8 cellular contexts compared by ENCODE assay signal in genomic region chr12:69359531-69360347, GRCh38. TPM values are rescaled to one million over a fixed set of nuclear protein-coding genes. Genes with fewer than 3 reads are reported as not detected.
DNase-seq lines count a peak whose midpoint lies in the region; ATAC-seq, FAIRE-seq and TF ChIP-seq lines count a peak whose summit lies in the region.

Gene YEATS4 (plus strand): TSS chr12:69359743. CDS start chr12:69359973, 230 bp downstream.

- peaks cover 13% of the 10 kb centered on the region for H3K4me1 ChIP-seq in psoas muscle

- H3K4me3 ChIP-seq in psoas muscle = peak within 1 kb of the TSS; percentile 74

- H3K27ac ChIP-seq in psoas muscle = peak within 1 kb of the TSS; percentile 82

- peak; percentile 83 for ATAC-seq in HG02852 (IDR thresholded peaks at IDR 0.05; ENCODE audit: unreplicated experiment)
- ATAC-seq in left ventricle myocardium superior = peak; percentile 99
- peak; percentile 97 to 99 (median 98) for ATAC-seq in psoas muscle

- DNase-seq in GM12892 (ENCODE audit: insufficient read length) (peak; percentile 84), NCI-H146 (lab: John Stamatoyannopoulos, UW) (peak; percentile 98), amniotic stem cell (lab: John Stamatoyannopoulos, UW) (peak; percentile 53), left ventricle myocardium superior (peak; percentile 95), psoas muscle (peak; percentile 83 to 91), urothelium cell line (ENCODE audit: low spot score) (peak; percentile 88)

- TF ChIP-seq CTCF in psoas muscle (IDR thresholded peaks at IDR 0.05) = no peak

- intact Hi-C loops in T-helper 1 cell treated with Interleukin-12 subunit alpha and Interleukin-12 subunit beta and Interleukin-4 antibody, amounts not matched to agents 30 ng/mL and 1 ng/mL, for 36 hours (cut with micrococcal nuclease) = loop anchor here (1.0 to 10.0 kb wide), 7 partner anchors 120 to 1008 kb away; partner anchors contain the start of genes CCT2, CNOT2, CPM and CPSF6
- intact Hi-C loops in left ventricle myocardium superior (cut with micrococcal nuclease) (loop anchor here (5.0 kb wide), 1 partner anchor 213 kb away; no protein-coding TSS in a partner anchor), psoas muscle (cut with DNase I) (loop anchor here (5.0 kb wide), 1 partner anchor 213 kb away; no protein-coding TSS in a partner anchor)

- no peaks in the 10 kb centered on the region for H3K27me3 ChIP-seq in psoas muscle (ENCODE audit: insufficient read depth in 3 of 3, low read length in 2 of 3)

- H3K9me3 ChIP-seq in psoas muscle = no peaks in the 10 kb centered on the region

- 0 to 1% (median 0%) methylated on average over 66 to 70 of the region's 70 CpGs for WGBS in psoas muscle, 3 donors

- peaks cover 0 to 10% of the 10 kb centered on the region in 2 donors for H3K36me3 ChIP-seq in psoas muscle (ENCODE audit: insufficient read depth in 1 of 2, low read depth in 1 of 2)

- FAIRE-seq in GM12892 (lab: Jason Lieb, UNC) (peak; percentile 89), urothelium cell line (lab: Jason Lieb, UNC) (no peak)

- peak; percentile 87 for TF ChIP-seq POLR2A in GM12892 (IDR thresholded peaks at IDR 0.05; ENCODE audit: low read depth, low read length)

RNA-seq across cellular contexts. Expression of gene YEATS4, which starts in this region (rescaled TPM):
- polyA plus RNA-seq in GM12892 (2012; ENCODE audit: missing spikeins) = 35.0 TPM
- total RNA-seq in T-helper 1 cell treated with Interleukin-12 subunit alpha and Interleukin-12 subunit beta and Interleukin-4 antibody, amounts not matched to agents 30 ng/mL and 1 ng/mL, for 36 hours = 28.7 and 31.4 TPM in 2 replicates
- 12.8 TPM for total RNA-seq in left ventricle myocardium superior
- total RNA-seq in psoas muscle = 10 to 100 TPM in 2 of 4 donors, 1 to 10 TPM in 2; 6.2 to 12.4 (median 9.5) TPM
- 10 to 100 TPM; 12.4 to 17.7 (median 13.2) TPM for polyA plus RNA-seq in psoas muscle

Comparison
In these comparisons a context has a peak if more than half of its experiments do, and no peak if none do; other contexts are left out.
1. Peak in every context shown above with its lines: DNase-seq, ATAC-seq, H3K4me3 ChIP-seq and H3K27ac ChIP-seq.